1 cellular context compared by ENCODE assay signal in genomic region chr11:35676611-35676965, GRCh38.
TF ChIP-seq lines count a peak whose summit lies in the region.

No MANE protein-coding gene starts in this region.

TF ChIP-seq in GM12878, 131 proteins besides CTCF, POLR2A, EP300 and RAD21 (continued from another document):
- no peak for TF ChIP-seq SREBF1 (IDR thresholded peaks at IDR 0.05; ENCODE audit: low read length)
- TF ChIP-seq NRF1 (conservative IDR thresholded peaks at IDR 0.05; ENCODE audit: low read depth, low read length): no peak
- no peak for TF ChIP-seq KAT2A (conservative IDR thresholded peaks at IDR 0.05; ENCODE audit: control insufficient read depth, low read depth, low read length)
